8 cellular contexts compared by ENCODE assay signal in genomic region chr2:19901458-19902271, GRCh38. TPM values are rescaled to one million over a fixed set of nuclear protein-coding genes. Genes with fewer than 3 reads are reported as not detected.
DNase-seq lines count a peak whose midpoint lies in the region; ATAC-seq and TF ChIP-seq lines count a peak whose summit lies in the region.

TTC32 (minus strand) TSS chr2:19901983; CDS start chr2:19901854, 129 bp downstream.

- peak; percentile 83 for ATAC-seq in GM21619 (IDR thresholded peaks at IDR 0.05; ENCODE audit: unreplicated experiment)

- peak; percentile 96 for DNase-seq in DMS153 treated with DMSO at 0.1 percent for 48 hours (lab: John Stamatoyannopoulos, UW; ENCODE audit: unreplicated experiment)
- peak; percentile 65 for DNase-seq in OCI-M2 (lab: John Stamatoyannopoulos, UW; ENCODE audit: unreplicated experiment)
- DNase-seq in activated T-cell treated with anti-CD3 and anti-CD28 coated beads for 4 hours: peak; percentile 88
- peak; percentile 77 for DNase-seq in epithelial cell of proximal tubule (ENCODE audit: low read depth)
- peak; percentile 96 for DNase-seq in mucosa of gallbladder (ENCODE audit: low spot score)
- peak; percentile 85 for DNase-seq in stimulated activated CD8-positive, alpha-beta memory T cell treated with anti-CD3 and anti-CD28 coated beads, Interleukin-4, amount 100 ng/mL, for 24 hours (ENCODE audit: low read depth)

- no peak for TF ChIP-seq RAD21 in Ishikawa (IDR thresholded peaks at IDR 0.05; ENCODE audit: low read depth)

- H3K4me3 ChIP-seq in epithelial cell of proximal tubule (ENCODE audit: low read depth, low read length): peak within 1 kb of the TSS; percentile 91

- peak; percentile 11 for TF ChIP-seq CTCF in epithelial cell of proximal tubule (conservative IDR thresholded peaks at IDR 0.05; ENCODE audit: low read depth, low read length)

- TF ChIP-seq EP300 in Ishikawa (IDR thresholded peaks at IDR 0.05; ENCODE audit: borderline replicate concordance): 0 out of 2 replicates have a peak, but pooled peaks have one; percentile 13

TF ChIP-seq in Ishikawa, 13 proteins besides CTCF, POLR2A, EP300 and RAD21:
- TF ChIP-seq FOXM1 (IDR thresholded peaks at IDR 0.05; ENCODE audit: borderline replicate concordance, low read depth): no peak
- peak; percentile 61 for TF ChIP-seq MAX (IDR thresholded peaks at IDR 0.05)
- no peak for TF ChIP-seq USF1 (IDR thresholded peaks at IDR 0.05)
- TF ChIP-seq ZBTB7A (IDR thresholded peaks at IDR 0.05; ENCODE audit: low read depth): peak; percentile 64; the same call in 1 of the 2 replicates
- TF ChIP-seq CEBPB (IDR thresholded peaks at IDR 0.05): no peak
- TF ChIP-seq YY1 (IDR thresholded peaks at IDR 0.05; ENCODE audit: low read depth): peak; percentile 61
- TF ChIP-seq TCF12 (IDR thresholded peaks at IDR 0.05; ENCODE audit: low read depth): no peak
- peak; percentile 52; the same call in 1 of the 2 replicates for TF ChIP-seq TEAD4 (IDR thresholded peaks at IDR 0.05)
- TF ChIP-seq NFIC (IDR thresholded peaks at IDR 0.05): 0 out of 2 replicates have a peak, but pooled peaks have one; percentile 13
- TF ChIP-seq CREB1 (IDR thresholded peaks at IDR 0.05; ENCODE audit: low read depth): no peak
- TF ChIP-seq REST (IDR thresholded peaks at IDR 0.05; ENCODE audit: low read depth): no peak
- TF ChIP-seq TAF1 (IDR thresholded peaks at IDR 0.05; ENCODE audit: low read depth): peak; percentile 79
- no peak for TF ChIP-seq EGR1 (IDR thresholded peaks at IDR 0.05)

RNA-seq across cellular contexts. Expression of gene TTC32, which starts in this region (rescaled TPM):
- total RNA-seq in epithelial cell of proximal tubule (3.8 and 6.5 TPM in 2 replicates), mucosa of gallbladder (6.8 TPM)

Comparison
In these comparisons a context has a peak if more than half of its experiments do, and no peak if none do; other contexts are left out.
1. Peak in every context shown above with its lines: DNase-seq, ATAC-seq and H3K4me3 ChIP-seq.